18 cellular contexts compared by ENCODE assay signal in the genomic region with DNA sequence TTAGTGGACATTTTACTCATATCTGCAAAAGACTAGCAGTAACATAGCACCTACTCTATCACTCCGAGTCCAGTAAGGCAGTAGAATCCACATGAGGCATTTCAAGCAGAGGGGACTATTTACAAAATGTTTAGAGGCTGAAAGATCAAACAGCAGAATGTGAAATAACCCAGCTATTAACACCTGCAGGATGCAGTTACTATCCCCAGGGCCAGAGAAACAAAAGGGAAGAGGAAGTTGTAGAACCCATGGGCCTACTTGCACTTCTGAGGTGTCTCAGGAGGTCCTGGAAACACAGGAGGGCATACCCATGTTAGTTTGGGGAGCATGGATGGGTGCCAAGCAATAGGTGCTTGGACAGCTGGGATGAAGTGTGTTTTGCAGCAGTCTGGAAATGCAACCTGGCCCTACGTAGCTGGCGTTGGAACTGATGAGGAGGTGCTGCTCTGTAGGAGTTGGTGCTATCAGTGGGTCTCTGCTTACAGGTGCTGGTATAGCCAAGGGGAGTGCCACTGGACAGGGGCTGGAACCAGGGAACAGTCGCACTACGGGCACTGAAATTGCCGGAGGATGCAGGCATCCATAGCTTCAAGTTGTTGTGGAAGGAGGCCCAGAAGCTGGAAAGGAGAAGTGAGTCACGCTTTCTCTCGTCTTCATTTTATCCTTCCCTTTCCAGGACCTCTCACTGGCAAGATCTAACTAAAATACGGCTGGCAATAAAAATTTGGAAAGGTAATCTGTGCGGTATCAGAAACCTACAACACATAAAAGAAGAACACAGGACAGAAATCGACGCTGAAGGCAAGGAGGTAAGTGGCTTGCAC. TPM values are rescaled to one million over a fixed set of nuclear protein-coding genes. Genes with fewer than 3 reads are reported as not detected.
DNase-seq lines count a peak whose midpoint lies in the region; ATAC-seq, FAIRE-seq and TF ChIP-seq lines count a peak whose summit lies in the region.
"Had no signal": no experiment of that assay in that cellular context is flagged by ENCODE, and none has a peak within 500 bp of the region (broad histone marks: within the 10 kb centered on the region; RNA-seq: fewer than 3 reads in every experiment).

No MANE protein-coding gene starts in this region.

- peaks cover 0 to 2% of the 10 kb centered on the region in 2 donors for H3K4me1 ChIP-seq in kidney (ENCODE audit: control insufficient read depth in 1 of 2, insufficient read depth in 1 of 2, low read depth in 1 of 2, low read length in 2 of 2)
- H3K4me1 ChIP-seq: esophagus squamous epithelium had no signal

- intact Hi-C loops in kidney (cut with DNase I) = no loop called here

- no peaks in the 10 kb centered on the region for H3K36me3 ChIP-seq in kidney (ENCODE audit: control insufficient read depth in 1 of 2, insufficient read depth in 2 of 2, low read length in 2 of 2)

- H3K27me3 Mint-ChIP-seq in naive thymus-derived CD8-positive, alpha-beta T cell = no peaks in the 10 kb centered on the region

- POLR2A ChIA-PET in naive thymus-derived CD8-positive, alpha-beta T cell (lab: Charles Lee) = no interaction called here

- no peak for TF ChIP-seq CTCF in kidney (IDR thresholded peaks at IDR 0.05; ENCODE audit: borderline replicate concordance, extremely low read depth, insufficient read depth)

- H3K9me3 Mint-ChIP-seq in naive thymus-derived CD8-positive, alpha-beta T cell = peaks cover 0 to 20% (median 5%) of the 10 kb centered on the region in 9 donors

- peaks cover 0 to 6% (median 0%) of the 10 kb centered on the region in 3 donors for H3K36me3 Mint-ChIP-seq in naive thymus-derived CD8-positive, alpha-beta T cell
- H3K36me3 Mint-ChIP-seq: natural killer cell had no signal

- no peak for FAIRE-seq in kidney (lab: Jason Lieb, UNC)
- FAIRE-seq: urothelium cell line had no signal

- DNase-seq in DMS153 treated with DMSO at 0.1 percent for 48 hours (lab: John Stamatoyannopoulos, UW; ENCODE audit: unreplicated experiment) (peak; percentile 77), NCI-H2029 treated with DMSO at 0.1 percent for 48 hours (lab: John Stamatoyannopoulos, UW) (peak; percentile 83), kidney (peak; percentile 53), SKM-1 treated with dmso at 0.1 percent for 144 hours (lab: John Stamatoyannopoulos, UW; ENCODE audit: unreplicated experiment) (no peak)
- no peak for DNase-seq in naive thymus-derived CD8-positive, alpha-beta T cell
- no peak for DNase-seq in activated CD4-positive, alpha-beta T cell treated with anti-CD3 and anti-CD28 coated beads for 48 hours
- DNase-seq: activated CD4-positive, alpha-beta T cell treated with anti-CD3 and anti-CD28 coated beads for 4 hours; activated T-cell treated with anti-CD3 and anti-CD28 coated beads, Interleukin-2, amount 50 U/mL, for 48 hours; esophagus squamous epithelium; H9; natural killer cell; right cardiac atrium; stimulated activated CD4-positive, alpha-beta T cell treated with anti-CD3 and anti-CD28 coated beads, Interleukin-2, amount 100 ng/mL, for 48 hours had no signal

- H3K27ac ChIP-seq in kidney (ENCODE audit: low read depth in 2 of 2, low read length in 2 of 2) = no peak overlapping the region
- H3K27ac ChIP-seq: esophagus squamous epithelium, hepatocyte had no signal

- no peak overlapping the region for H3K4me3 Mint-ChIP-seq in naive thymus-derived CD8-positive, alpha-beta T cell
- H3K4me3 Mint-ChIP-seq: H9, natural killer cell had no signal

- ATAC-seq in GM21825 (IDR thresholded peaks at IDR 0.05; ENCODE audit: unreplicated experiment) (peak; percentile 41), HG02970 (IDR thresholded peaks at IDR 0.05; ENCODE audit: low FRiP score, unreplicated experiment) (no peak)
- ATAC-seq in naive thymus-derived CD8-positive, alpha-beta T cell = no peak
- ATAC-seq: natural killer cell had no signal

- peaks cover 0 to 2% (median 0%) of the 10 kb centered on the region in 4 donors for H3K4me1 Mint-ChIP-seq in naive thymus-derived CD8-positive, alpha-beta T cell
- H3K4me1 Mint-ChIP-seq: natural killer cell had no signal

- H3K4me3 ChIP-seq in kidney (ENCODE audit: low read length in 2 of 2) = no peak overlapping the region
- H3K4me3 ChIP-seq: esophagus squamous epithelium, hepatocyte had no signal

- no peak overlapping the region for H3K9ac ChIP-seq in kidney (ENCODE audit: low read length in 2 of 2)

- H3K9me3 ChIP-seq in kidney (ENCODE audit: control insufficient read depth in 1 of 2, low read length in 2 of 2) = peaks cover 0 to 8% of the 10 kb centered on the region in 2 donors

- H3K27ac Mint-ChIP-seq in naive thymus-derived CD8-positive, alpha-beta T cell = no peak overlapping the region
- H3K27ac Mint-ChIP-seq: natural killer cell had no signal

RNA-seq across cellular contexts. Expression of gene MACC1, which starts 25.9 kb away (rescaled TPM):
- total RNA-seq in kidney = 72.6 TPM
- polyA plus RNA-seq in kidney (ENCODE audit: insufficient read depth, low read depth, low replicate concordance) = 3.7 TPM
- under 1 TPM; 0.18 to 0.25 TPM for total RNA-seq in naive thymus-derived CD8-positive, alpha-beta T cell
- not detected for polyA plus RNA-seq in naive thymus-derived CD8-positive, alpha-beta T cell
- total RNA-seq: T-helper 1 cell treated with Interleukin-12 subunit alpha and Interleukin-12 subunit beta and Interleukin-4 antibody, amounts not matched to agents 30 ng/mL and 1 ng/mL, for 36 hours had no signal

Comparison
In these comparisons a context has a peak if more than half of its experiments do, and no peak if none do; other contexts are left out.
1. DNase-seq: peak in DMS153 treated with DMSO at 0.1 percent for 48 hours (single experiment), NCI-H2029 treated with DMSO at 0.1 percent for 48 hours (single experiment) and kidney (single experiment); none in SKM-1 treated with dmso at 0.1 percent for 144 hours (single experiment), naive thymus-derived CD8-positive, alpha-beta T cell (0 of 10) and activated CD4-positive, alpha-beta T cell treated with anti-CD3 and anti-CD28 coated beads for 48 hours (single experiment).
2. RNA of gene MACC1, which starts 25.9 kb away (total RNA-seq): 72.6 TPM in kidney (single experiment); 0.18 to 0.25 TPM in naive thymus-derived CD8-positive, alpha-beta T cell; every median in the first group is over 10 times any median in the second.